In genomic region chr14:35336171-35337073, GRCh38 we compare ENCODE assay signal across 9 cellular contexts. TPM values are rescaled to one million over a fixed set of nuclear protein-coding genes. Genes with fewer than 3 reads are reported as not detected.
DNase-seq lines count a peak whose midpoint lies in the region; ATAC-seq and TF ChIP-seq lines count a peak whose summit lies in the region.
"Had no signal": no experiment of that assay in that cellular context is flagged by ENCODE, and none has a peak within 500 bp of the region (broad histone marks: within the 10 kb centered on the region; RNA-seq: fewer than 3 reads in every experiment).

No MANE protein-coding gene starts in this region.

- no peaks in the 10 kb centered on the region for H3K36me3 Mint-ChIP-seq in T-helper 1 cell treated with Interleukin-12 subunit alpha and Interleukin-12 subunit beta and Interleukin-4 antibody, amounts not matched to agents 30 μg/mL and 1 μg/mL, for 36 hours (ENCODE audit: low read depth)
- H3K36me3 Mint-ChIP-seq in dendritic cell treated with granulocyte-macrophage colony-stimulating factor and Interleukin-4, amounts not matched to agents 40 ng/mL and 50 ng/mL, for 4 days (ENCODE audit: low read depth), result no peaks in the 10 kb centered on the region

- H3K9me3 ChIP-seq in liver (ENCODE audit: control insufficient read depth in 4 of 4, low read length in 3 of 4), result no peaks in the 10 kb centered on the region

- no peak overlapping the region for H3K4me3 Mint-ChIP-seq in T-helper 1 cell treated with Interleukin-12 subunit alpha and Interleukin-12 subunit beta and Interleukin-4 antibody, amounts not matched to agents 30 μg/mL and 1 μg/mL, for 36 hours
- H3K4me3 Mint-ChIP-seq in dendritic cell treated with granulocyte-macrophage colony-stimulating factor and Interleukin-4, amounts not matched to agents 40 ng/mL and 50 ng/mL, for 4 days, result peak overlapping the region; percentile 51
- H3K4me3 Mint-ChIP-seq: B cell had no signal

- no peaks in the 10 kb centered on the region for H3K27me3 ChIP-seq in liver (ENCODE audit: control insufficient read depth in 4 of 4, insufficient read depth in 4 of 4, low read length in 3 of 4)

- H3K27ac ChIP-seq in liver (ENCODE audit: low read depth in 1 of 2, low read length in 2 of 2), result peak overlapping the region; percentile 80 to 95
- H3K27ac ChIP-seq in substantia nigra (ENCODE audit: low read depth, low read length, poor library complexity, severe bottlenecking), result peak overlapping the region; percentile 46

- ATAC-seq in HG02678 (IDR thresholded peaks at IDR 0.05; ENCODE audit: unreplicated experiment) (no peak), HG03280 (IDR thresholded peaks at IDR 0.05; ENCODE audit: unreplicated experiment) (no peak)

- no peaks in the 10 kb centered on the region for H3K27me3 Mint-ChIP-seq in T-helper 1 cell treated with Interleukin-12 subunit alpha and Interleukin-12 subunit beta and Interleukin-4 antibody, amounts not matched to agents 30 μg/mL and 1 μg/mL, for 36 hours (ENCODE audit: low read depth)
- H3K27me3 Mint-ChIP-seq in dendritic cell treated with granulocyte-macrophage colony-stimulating factor and Interleukin-4, amounts not matched to agents 40 ng/mL and 50 ng/mL, for 4 days, result no peaks in the 10 kb centered on the region
- H3K27me3 Mint-ChIP-seq: B cell had no signal

- TF ChIP-seq RAD21 in liver (IDR thresholded peaks at IDR 0.05), result peak; percentile 57 to 77

- intact Hi-C loops in dendritic cell treated with granulocyte-macrophage colony-stimulating factor and Interleukin-4, amounts not matched to agents 40 ng/mL and 50 ng/mL, for 4 days (cut with micrococcal nuclease), result no loop called here

- H3K4me1 Mint-ChIP-seq in T-helper 1 cell treated with Interleukin-12 subunit alpha and Interleukin-12 subunit beta and Interleukin-4 antibody, amounts not matched to agents 30 μg/mL and 1 μg/mL, for 36 hours (ENCODE audit: low read depth), result peaks cover 40% of the 10 kb centered on the region
- H3K4me1 Mint-ChIP-seq in dendritic cell treated with granulocyte-macrophage colony-stimulating factor and Interleukin-4, amounts not matched to agents 40 ng/mL and 50 ng/mL, for 4 days (ENCODE audit: low read depth), result peaks cover 87% of the 10 kb centered on the region

- peak overlapping the region; percentile 20 for H3K27ac Mint-ChIP-seq in T-helper 1 cell treated with Interleukin-12 subunit alpha and Interleukin-12 subunit beta and Interleukin-4 antibody, amounts not matched to agents 30 μg/mL and 1 μg/mL, for 36 hours
- peak overlapping the region; percentile 95 for H3K27ac Mint-ChIP-seq in dendritic cell treated with granulocyte-macrophage colony-stimulating factor and Interleukin-4, amounts not matched to agents 40 ng/mL and 50 ng/mL, for 4 days
- H3K27ac Mint-ChIP-seq: B cell had no signal

- H3K36me3 ChIP-seq in liver (ENCODE audit: control insufficient read depth in 4 of 4, insufficient read depth in 3 of 4, low read depth in 1 of 4, low read length in 3 of 4), result no peaks in the 10 kb centered on the region

- peak overlapping the region in 1 of 3 donors; percentile 2 for H3K4me3 ChIP-seq in liver (ENCODE audit: low read depth in 1 of 3, low read length in 3 of 3)

- peaks cover 41 to 70% (median 57%) of the 10 kb centered on the region in 4 donors for H3K4me1 ChIP-seq in liver (ENCODE audit: control insufficient read depth in 4 of 4, insufficient read depth in 4 of 4, low read length in 3 of 4)

- 10% methylated on average over 26 of the region's 26 CpGs for WGBS in liver

- no peak for TF ChIP-seq CTCF in liver (IDR thresholded peaks at IDR 0.05; ENCODE audit: low read depth, low read length, missing input control)

- no peaks in the 10 kb centered on the region for H3K9me3 Mint-ChIP-seq in T-helper 1 cell treated with Interleukin-12 subunit alpha and Interleukin-12 subunit beta and Interleukin-4 antibody, amounts not matched to agents 30 μg/mL and 1 μg/mL, for 36 hours
- H3K9me3 Mint-ChIP-seq in dendritic cell treated with granulocyte-macrophage colony-stimulating factor and Interleukin-4, amounts not matched to agents 40 ng/mL and 50 ng/mL, for 4 days, result no peaks in the 10 kb centered on the region

- no peak for DNase-seq in T-helper 1 cell
- peak in 33 of 49 donors; percentile 14 to 78 (median 45) for DNase-seq in substantia nigra (lab: John Stamatoyannopoulos, UW)
- no peak for DNase-seq in H4 (ENCODE audit: low spot score)

- H3K9ac ChIP-seq in liver (ENCODE audit: low read depth in 1 of 2, low read length in 2 of 2), result peak overlapping the region in 1 of 2 donors; percentile 77

TF ChIP-seq in liver, 16 proteins besides CTCF, POLR2A, EP300 and RAD21:
- TF ChIP-seq HNF4G (IDR thresholded peaks at IDR 0.05) (peak; percentile 64), ATF3 (IDR thresholded peaks at IDR 0.05) (peak; percentile 94), REST (IDR thresholded peaks at IDR 0.05) (peak; percentile 57), GABPA (IDR thresholded peaks at IDR 0.05 in 1 of 2, conservative IDR thresholded peaks at IDR 0.05 in 1 of 2) (peak in 1 of 2 donors; percentile 71), YY1 (IDR thresholded peaks at IDR 0.05) (peak; percentile 70), JUND (IDR thresholded peaks at IDR 0.05) (peak; percentile 86 to 95), FOXA2 (IDR thresholded peaks at IDR 0.05) (peak; percentile 55), FOXA1 (IDR thresholded peaks at IDR 0.05) (no peak), NR2F2 (IDR thresholded peaks at IDR 0.05) (peak; percentile 100), MAX (IDR thresholded peaks at IDR 0.05) (peak; percentile 82), HNF4A (conservative IDR thresholded peaks at IDR 0.05) (peak; percentile 82), EGR1 (IDR thresholded peaks at IDR 0.05; ENCODE audit: low read depth in 2 of 2) (peak; percentile 81 to 95), SP1 (IDR thresholded peaks at IDR 0.05) (peak; percentile 99), ZBTB33 (IDR thresholded peaks at IDR 0.05) (peak; percentile 89), RXRA (IDR thresholded peaks at IDR 0.05) (peak; percentile 99 to 100), TAF1 (conservative IDR thresholded peaks at IDR 0.05) (peak; percentile 42)

RNA-seq across cellular contexts. Expression of gene PSMA6, which starts 44.2 kb away (rescaled TPM):
- 100 to 1,000 TPM in 1 of 2 donors, 10 to 100 TPM in 1; 91.5 to 106 TPM for total RNA-seq in liver
- 100 to 1,000 TPM in 1 of 2 donors, 10 to 100 TPM in 1; 87.5 to 151 TPM for polyA plus RNA-seq in liver
- 429 and 475 TPM in 2 replicates for total RNA-seq in H4 (2014; rRNA removed; shearing (Covaris generic))

Comparison
In these comparisons a context has a peak if more than half of its experiments do, and no peak if none do; other contexts are left out.
1. DNase-seq: peak in substantia nigra (33 of 49); none in T-helper 1 cell (0 of 5) and H4 (single experiment).